In genomic region chr15:75817151-75817935, GRCh38 we compare ENCODE assay signal across 9 cellular contexts. TPM values are rescaled to one million over a fixed set of nuclear protein-coding genes. Genes with fewer than 3 reads are reported as not detected.
DNase-seq lines count a peak whose midpoint lies in the region; ATAC-seq and TF ChIP-seq lines count a peak whose summit lies in the region.
"Had no signal": no experiment of that assay in that cellular context is flagged by ENCODE, and none has a peak within 500 bp of the region (broad histone marks: within the 10 kb centered on the region; RNA-seq: fewer than 3 reads in every experiment).

No MANE protein-coding gene starts in this region.

- H3K4me3 ChIP-seq in heart right ventricle (peak overlapping the region in 7 of 10 donors; percentile 10 to 45 (median 34)), right atrium auricular region (peak overlapping the region in 1 of 2 donors; percentile 18), SJCRH30 (peak overlapping the region; percentile 56), fibroblast of lung (replicated peaks in 1 of 4; ENCODE audit: control extremely low read depth in 1 of 4, insufficient read depth in 1 of 4, low read depth in 3 of 4, low read length in 4 of 4) (peak overlapping the region in 2 of 4 experiments; percentile 9 to 33), thoracic aorta (peak overlapping the region; percentile 70), uterus (no peak overlapping the region)

- H3K27ac ChIP-seq in heart right ventricle, result peak overlapping the region in 2 of 10 donors; percentile 23 to 60
- no peak overlapping the region for H3K27ac ChIP-seq in right atrium auricular region
- H3K27ac ChIP-seq in SJCRH30, result peak overlapping the region; percentile 39
- H3K27ac ChIP-seq in fibroblast of lung (ENCODE audit: insufficient read depth, low read length), result no peak overlapping the region
- H3K27ac ChIP-seq in thoracic aorta, result no peak overlapping the region
- H3K27ac ChIP-seq in uterus, result no peak overlapping the region

- DNase-seq in heart right ventricle, result no peak
- DNase-seq in right atrium auricular region (ENCODE audit: low spot score), result no peak
- DNase-seq in SJCRH30, result peak in 1 of 2 experiments; percentile 66
- DNase-seq in fibroblast of lung (ENCODE audit: low read depth in 2 of 2), result peak in 1 of 2 donors; percentile 28
- DNase-seq in thoracic aorta (ENCODE audit: low spot score), result no peak
- DNase-seq in NCI-H345 treated with DMSO at 0.1 percent for 48 hours (lab: John Stamatoyannopoulos, UW; ENCODE audit: unreplicated experiment), result no peak
- DNase-seq in uterus, result no peak
- DNase-seq in HCEC 1CT, result no peak
- DNase-seq: DMS53 had no signal

- 44 to 55% methylated on average over 6 of the region's 6 CpGs for WGBS in heart right ventricle, 2 donors

- H3K27me3 ChIP-seq in heart right ventricle (no peaks in the 10 kb centered on the region), right atrium auricular region (no peaks in the 10 kb centered on the region), SJCRH30 (no peaks in the 10 kb centered on the region), fibroblast of lung (ENCODE audit: control insufficient read depth, insufficient read depth, low read length) (no peaks in the 10 kb centered on the region), thoracic aorta (replicated peaks; ENCODE audit: insufficient read depth) (no peaks in the 10 kb centered on the region), uterus (no peaks in the 10 kb centered on the region)

- H4K20me1 ChIP-seq in fibroblast of lung (ENCODE audit: control insufficient read depth, extremely low read depth, insufficient read depth, low read length), result no peaks in the 10 kb centered on the region

- peak overlapping the region; percentile 34 for H3K4me2 ChIP-seq in fibroblast of lung (ENCODE audit: extremely low read depth, insufficient read depth, low read length)

- no peaks in the 10 kb centered on the region for H3K9me3 ChIP-seq in heart right ventricle
- H3K9me3 ChIP-seq in right atrium auricular region, result no peaks in the 10 kb centered on the region
- 0 out of 2 replicates have a peak, but pooled peaks cover 2% of the 10 kb centered on the region for H3K9me3 ChIP-seq in SJCRH30 (replicated peaks)
- no peaks in the 10 kb centered on the region for H3K9me3 ChIP-seq in fibroblast of lung (ENCODE audit: control insufficient read depth, insufficient read depth, low read depth, low read length)
- H3K9me3 ChIP-seq in thoracic aorta, result no peaks in the 10 kb centered on the region
- no peaks in the 10 kb centered on the region for H3K9me3 ChIP-seq in uterus

- H3K79me2 ChIP-seq in fibroblast of lung (ENCODE audit: control insufficient read depth, insufficient read depth, low read length), result no peaks in the 10 kb centered on the region

- peaks cover 0 to 8% (median 0%) of the 10 kb centered on the region in 9 donors for H3K4me1 ChIP-seq in heart right ventricle
- no peaks in the 10 kb centered on the region for H3K4me1 ChIP-seq in right atrium auricular region
- H3K4me1 ChIP-seq in SJCRH30, result no peaks in the 10 kb centered on the region
- H3K4me1 ChIP-seq in fibroblast of lung (ENCODE audit: control insufficient read depth, extremely low read depth, insufficient read depth, low read length), result no peaks in the 10 kb centered on the region
- H3K4me1 ChIP-seq in thoracic aorta (ENCODE audit: control insufficient read depth in 1 of 2, low read depth in 2 of 2), result no peaks in the 10 kb centered on the region
- H3K4me1 ChIP-seq in uterus, result no peaks in the 10 kb centered on the region

- TF ChIP-seq POLR2A in uterus (IDR thresholded peaks at IDR 0.05), result no peak

- H3K36me3 ChIP-seq in heart right ventricle (no peaks in the 10 kb centered on the region), right atrium auricular region (no peaks in the 10 kb centered on the region), SJCRH30 (no peaks in the 10 kb centered on the region), fibroblast of lung (ENCODE audit: control insufficient read depth, insufficient read depth, low read length) (no peaks in the 10 kb centered on the region), thoracic aorta (no peaks in the 10 kb centered on the region), uterus (no peaks in the 10 kb centered on the region)

- no peak for TF ChIP-seq CTCF in heart right ventricle (IDR thresholded peaks at IDR 0.05)
- TF ChIP-seq CTCF in right atrium auricular region (IDR thresholded peaks at IDR 0.05), result no peak
- TF ChIP-seq CTCF in fibroblast of lung (conservative IDR thresholded peaks at IDR 0.05 in 1 of 2, IDR thresholded peaks at IDR 0.05 in 1 of 2; ENCODE audit: low read depth in 1 of 2, low read length in 2 of 2), result no peak
- TF ChIP-seq CTCF in thoracic aorta (IDR thresholded peaks at IDR 0.05), result no peak
- no peak for TF ChIP-seq CTCF in uterus (IDR thresholded peaks at IDR 0.05)

- ATAC-seq in heart right ventricle (no peak), thoracic aorta (ENCODE audit: insufficient number of reproducible peaks, low FRiP score, low read depth) (no peak)

- H2AFZ ChIP-seq in fibroblast of lung (ENCODE audit: low read length), result peak overlapping the region; percentile 1

- intact Hi-C loops in heart right ventricle (cut with DNase I) (loop anchor here in 4 of 10 donors (5.0 to 10.0 kb wide), 3 partner anchors 107 to 320 kb away; no protein-coding TSS in a partner anchor), uterus (cut with DNase I; ENCODE audit: low total_unique reads) (no loop called here)

- no peak overlapping the region for H3K9ac ChIP-seq in fibroblast of lung (ENCODE audit: insufficient read depth, low read length)

RNA-seq across cellular contexts. Expression of gene UBE2Q2, which starts 25.9 kb away (rescaled TPM):
- total RNA-seq in heart right ventricle (10 to 100 TPM; 16.0 to 36.5 (median 25.3) TPM), right atrium auricular region (10 to 100 TPM; 19.3 to 30.4 TPM), fibroblast of lung (55.7 and 62.6 TPM in 2 replicates), thoracic aorta (10 to 100 TPM; 31.5 to 40.2 TPM), uterus (10 to 100 TPM; 36.6 to 71.7 (median 57.9) TPM)
- polyA plus RNA-seq in heart right ventricle (10 to 100 TPM; 12.5 to 24.3 TPM), fibroblast of lung (38.7 and 55.7 TPM in 2 replicates)
- total RNA-seq in SJCRH30 (2014; rRNA removed; shearing (Covaris generic)), result 30.8 and 31.5 TPM in 2 replicates
- polyA plus RNA-seq in fibroblast of lung (2012), result 29.4 and 34.8 TPM in 2 replicates
- 2.4 and 8.5 TPM in 2 replicates for polyA minus RNA-seq in fibroblast of lung (ENCODE audit: low replicate concordance)

Comparison
In these comparisons a context has a peak if more than half of its experiments do, and no peak if none do; other contexts are left out.
1. H3K4me3 ChIP-seq: peak in heart right ventricle (7 of 10), SJCRH30 (single experiment) and thoracic aorta (single experiment); none in uterus (0 of 2).